ENCODE assay signal across 8 cellular contexts in the genomic region with DNA sequence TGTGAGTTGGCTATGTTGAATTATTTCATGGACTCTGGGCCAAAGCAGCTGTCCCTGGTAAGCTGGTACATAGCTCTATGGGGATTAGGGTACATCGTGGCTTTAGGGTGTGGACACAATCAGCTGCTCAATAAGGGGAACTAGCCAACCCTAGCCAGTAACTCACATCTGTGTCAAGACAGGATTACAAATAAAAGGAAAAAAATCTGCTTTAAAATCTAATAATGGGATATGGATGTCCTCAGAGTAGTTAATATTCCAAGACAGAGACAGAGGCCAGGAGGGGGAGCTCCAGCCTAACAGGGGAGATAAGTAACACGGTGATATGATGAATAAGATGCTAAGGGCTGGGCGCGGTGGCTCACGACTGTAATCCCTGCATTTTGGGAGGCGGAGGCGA. TPM values are rescaled to one million over a fixed set of nuclear protein-coding genes. Genes with fewer than 3 reads are reported as not detected.
DNase-seq lines count a peak whose midpoint lies in the region; ATAC-seq and TF ChIP-seq lines count a peak whose summit lies in the region.

No MANE protein-coding gene starts in this region.

- H3K9me2 ChIP-seq in HCT116 (ENCODE audit: insufficient read depth): no peaks in the 10 kb centered on the region

- no peaks in the 10 kb centered on the region for H4K20me1 ChIP-seq in HCT116 (ENCODE audit: insufficient read depth)

- RAD21 ChIA-PET in HCT116 (lab: Charles Lee; ENCODE audit: low non-redundant PET in 1 of 2, low total read pairs in 2 of 2, uncharacterized antibody in 2 of 2, unreplicated experiment in 2 of 2): interaction anchor here in 1 of 2 experiments (0.6 kb wide), 1 partner anchor 745 kb away, joined by 4 read pairs; no protein-coding TSS in a partner anchor

- H3K4me3 Mint-ChIP-seq in activated naive CD8-positive, alpha-beta T cell treated with anti-CD3 and anti-CD28 coated beads, Interleukin-2, amount 10 ng/mL, durations not matched to agents 7 days and 5 days: no peak overlapping the region

- H3K27me3 ChIP-seq in HCT116 (ENCODE audit: insufficient read depth, low read length): no peaks in the 10 kb centered on the region

- H3K27me3 Mint-ChIP-seq in activated naive CD8-positive, alpha-beta T cell treated with anti-CD3 and anti-CD28 coated beads, Interleukin-2, amount 10 ng/mL, durations not matched to agents 7 days and 5 days: no peaks in the 10 kb centered on the region

- no peaks in the 10 kb centered on the region for H3K4me1 ChIP-seq in HCT116 (ENCODE audit: control insufficient read depth in 1 of 2, insufficient read depth in 2 of 2, low read length in 2 of 2)

- peak; percentile 64 for TF ChIP-seq RAD21 in HCT116 (IDR thresholded peaks at IDR 0.05; ENCODE audit: low read depth)

- no peak for TF ChIP-seq POLR2A in HCT116 (IDR thresholded peaks at IDR 0.05; ENCODE audit: borderline replicate concordance, extremely low read depth, insufficient read depth, insufficient read length)

- ATAC-seq in HCT116: peak; percentile 62; the same call in 1 of the 2 replicates
- no peak for ATAC-seq in activated naive CD8-positive, alpha-beta T cell treated with anti-CD3 and anti-CD28 coated beads, Interleukin-2, amount 10 ng/mL, durations not matched to agents 7 days and 5 days (ENCODE audit: low read depth)
- no peak for ATAC-seq in GM19035 (IDR thresholded peaks at IDR 0.05; ENCODE audit: unreplicated experiment)
- no peak for ATAC-seq in GM21447 (IDR thresholded peaks at IDR 0.05; ENCODE audit: unreplicated experiment)

- in situ Hi-C loops in SK-MEL-5 (cut with HindIII; ENCODE audit: low pct_unique_long_range_greater_than_20kb, low sequenced_read_pairs): no loop called here

- no peaks in the 10 kb centered on the region for H3K36me3 ChIP-seq in HCT116 (ENCODE audit: control insufficient read depth in 1 of 2, insufficient read depth in 2 of 2, low read length in 2 of 2)

- peak; percentile 73 for TF ChIP-seq CTCF in 22Rv1 (IDR thresholded peaks at IDR 0.05)
- peak; percentile 29 to 35 (median 30); a peak in 4 of 6 replicates for TF ChIP-seq CTCF in HCT116 (IDR thresholded peaks at IDR 0.05 in 2 of 3, conservative IDR thresholded peaks at IDR 0.05 in 1 of 3; ENCODE audit: borderline replicate concordance in 1 of 3, insufficient read depth in 1 of 3, low read depth in 2 of 3, low read length in 2 of 3)

- no peak overlapping the region for H2AFZ ChIP-seq in HCT116 (ENCODE audit: low read depth, low read length, poor library complexity, severe bottlenecking)

- DNase-seq in HCT116 (ENCODE audit: low read depth, low spot score) (peak; percentile 16), SK-MEL-5 (ENCODE audit: low read depth, low spot score) (peak; percentile 34), iPS-NIHi11 (ENCODE audit: low spot score) (peak; percentile 46)
- peak; percentile 43 for DNase-seq in activated naive CD8-positive, alpha-beta T cell treated with anti-CD3 and anti-CD28 coated beads, Interleukin-2, amount 10 ng/mL, durations not matched to agents 7 days and 5 days
- peak; percentile 69 for DNase-seq in stimulated activated CD4-positive, alpha-beta T cell treated with anti-CD3 and anti-CD28 coated beads, Interleukin-4, amount 100 ng/mL, for 24 hours

- peaks cover 0 to 10% of the 10 kb centered on the region in 2 experiments; a peak in 1 of 4 replicates for H3K9me3 ChIP-seq in HCT116 (ENCODE audit: control insufficient read depth in 1 of 2, insufficient read depth in 1 of 2, low read depth in 1 of 2, low read length in 2 of 2)

- no TSS peak for BruUV-seq in HCT116 (replicated peaks; lab: Mats Ljungman, UMichigan)

- H3K27ac ChIP-seq in 22Rv1 (no peak overlapping the region), HCT116 (ENCODE audit: low read depth, low read length) (no peak overlapping the region)

- no peaks in the 10 kb centered on the region for H3K79me2 ChIP-seq in HCT116 (ENCODE audit: insufficient read depth, low read length)

- peaks cover 8% of the 10 kb centered on the region for H3K9me3 Mint-ChIP-seq in activated naive CD8-positive, alpha-beta T cell treated with anti-CD3 and anti-CD28 coated beads, Interleukin-2, amount 10 ng/mL, durations not matched to agents 7 days and 5 days

- intact Hi-C loops in HCT116 (cut with micrococcal nuclease): loop anchor here (10.0 kb wide), 1 partner anchor 217 kb away; no protein-coding TSS in a partner anchor

- POLR2A ChIA-PET in HCT116 (lab: Charles Lee): no interaction called here
- POLR2A ChIA-PET in activated naive CD8-positive, alpha-beta T cell treated with anti-CD3 and anti-CD28 coated beads, Interleukin-2, amount 10 ng/mL, durations not matched to agents 7 days and 5 days (lab: Charles Lee): no interaction called here

- no peaks in the 10 kb centered on the region for H3K4me1 Mint-ChIP-seq in activated naive CD8-positive, alpha-beta T cell treated with anti-CD3 and anti-CD28 coated beads, Interleukin-2, amount 10 ng/mL, durations not matched to agents 7 days and 5 days

- no peak overlapping the region for H3K27ac Mint-ChIP-seq in activated naive CD8-positive, alpha-beta T cell treated with anti-CD3 and anti-CD28 coated beads, Interleukin-2, amount 10 ng/mL, durations not matched to agents 7 days and 5 days

- H3K4me3 ChIP-seq in HCT116 (replicated peaks in 1 of 2; ENCODE audit: low read depth in 1 of 2, low read length in 2 of 2): no peak overlapping the region

- no peak overlapping the region for H3K4me2 ChIP-seq in HCT116 (ENCODE audit: low read length)

- H3K9ac ChIP-seq in HCT116 (ENCODE audit: low read length): no peak overlapping the region

- CTCF ChIA-PET in HCT116 (lab: Charles Lee): no interaction called here

- H3K36me3 Mint-ChIP-seq in activated naive CD8-positive, alpha-beta T cell treated with anti-CD3 and anti-CD28 coated beads, Interleukin-2, amount 10 ng/mL, durations not matched to agents 7 days and 5 days: no peaks in the 10 kb centered on the region

TF ChIP-seq in HCT116, 20 proteins besides CTCF, POLR2A, EP300 and RAD21:
- TF ChIP-seq ZNF274 (IDR thresholded peaks at IDR 0.05; ENCODE audit: low read depth, low read length) (no peak), TCF7L2 (IDR thresholded peaks at IDR 0.05; ENCODE audit: borderline replicate concordance, extremely low read depth, insufficient read depth, insufficient read length) (no peak), SRF (IDR thresholded peaks at IDR 0.05; ENCODE audit: low read depth) (no peak), EZH2phosphoT487 (IDR thresholded peaks at IDR 0.05; ENCODE audit: borderline replicate concordance) (no peak), SIN3A (IDR thresholded peaks at IDR 0.05; ENCODE audit: low read depth) (no peak), YY1 (IDR thresholded peaks at IDR 0.05; ENCODE audit: extremely low read depth, insufficient replicate concordance, low read depth, low read length) (no peak), CEBPB (IDR thresholded peaks at IDR 0.05; ENCODE audit: low read depth) (no peak)

RNA-seq across cellular contexts. Expression of a gene that starts 21.1 kb away (rescaled TPM):
- total RNA-seq in HCT116 (2021; ENCODE audit: unreplicated experiment): 17.9 TPM
- polyA plus RNA-seq in HCT116 (2012): 6.2 and 7.8 TPM in 2 replicates
- 13.3 and 27.5 TPM in 2 replicates for total RNA-seq in SK-MEL-5 (2014; rRNA removed; shearing (Covaris generic))
- polyA plus RNA-seq in SK-MEL-5 (2015; cell fraction: cytosol; rRNA removed): 7.1 and 8.8 TPM in 2 replicates
- polyA plus RNA-seq in SK-MEL-5 (2015; cell fraction: nucleus; rRNA removed): 4.9 and 8.0 TPM in 2 replicates
- total RNA-seq in activated naive CD8-positive, alpha-beta T cell treated with anti-CD3 and anti-CD28 coated beads, Interleukin-2, amount 10 ng/mL, durations not matched to agents 7 days and 5 days: 10 to 100 TPM; 37.1 to 38.7 TPM

RNA-seq across cellular contexts. Expression of a gene that starts 48.7 kb away (rescaled TPM):
- 11.5 TPM for total RNA-seq in HCT116 (2021; ENCODE audit: unreplicated experiment)
- 5.1 and 5.3 TPM in 2 replicates for polyA plus RNA-seq in HCT116 (2012)
- total RNA-seq in SK-MEL-5 (2014; rRNA removed; shearing (Covaris generic)): 17.1 and 17.7 TPM in 2 replicates
- polyA plus RNA-seq in SK-MEL-5 (2015; cell fraction: cytosol; rRNA removed): 5.0 TPM in 2 replicates
- 7.1 and 7.8 TPM in 2 replicates for polyA plus RNA-seq in SK-MEL-5 (2015; cell fraction: nucleus; rRNA removed)
- 10 to 100 TPM; 19.5 to 21.5 TPM for total RNA-seq in activated naive CD8-positive, alpha-beta T cell treated with anti-CD3 and anti-CD28 coated beads, Interleukin-2, amount 10 ng/mL, durations not matched to agents 7 days and 5 days

RNA-seq across cellular contexts. Expression of a gene that starts 58.4 kb away (rescaled TPM):
- total RNA-seq in HCT116 (2021; ENCODE audit: unreplicated experiment): 266 TPM
- polyA plus RNA-seq in HCT116 (2012): 254 and 296 TPM in 2 replicates
- total RNA-seq in SK-MEL-5 (2014; rRNA removed; shearing (Covaris generic)): 110 and 134 TPM in 2 replicates
- 148 and 175 TPM in 2 replicates for polyA plus RNA-seq in SK-MEL-5 (2015; cell fraction: cytosol; rRNA removed)
- polyA plus RNA-seq in SK-MEL-5 (2015; cell fraction: nucleus; rRNA removed): 41.5 and 50.5 TPM in 2 replicates
- total RNA-seq in activated naive CD8-positive, alpha-beta T cell treated with anti-CD3 and anti-CD28 coated beads, Interleukin-2, amount 10 ng/mL, durations not matched to agents 7 days and 5 days: 100 to 1,000 TPM; 184 to 187 TPM

Comparison
In these comparisons a context has a peak if more than half of its experiments do, and no peak if none do; other contexts are left out.
1. DNase-seq: peak in every context shown above with its lines; median percentile 69 in stimulated activated CD4-positive, alpha-beta T cell treated with anti-CD3 and anti-CD28 coated beads, Interleukin-4, amount 100 ng/mL, for 24 hours; 46 in iPS-NIHi11; 43 in activated naive CD8-positive, alpha-beta T cell treated with anti-CD3 and anti-CD28 coated beads, Interleukin-2, amount 10 ng/mL, durations not matched to agents 7 days and 5 days; 34 in SK-MEL-5; 16 in HCT116.